In the genomic region with DNA sequence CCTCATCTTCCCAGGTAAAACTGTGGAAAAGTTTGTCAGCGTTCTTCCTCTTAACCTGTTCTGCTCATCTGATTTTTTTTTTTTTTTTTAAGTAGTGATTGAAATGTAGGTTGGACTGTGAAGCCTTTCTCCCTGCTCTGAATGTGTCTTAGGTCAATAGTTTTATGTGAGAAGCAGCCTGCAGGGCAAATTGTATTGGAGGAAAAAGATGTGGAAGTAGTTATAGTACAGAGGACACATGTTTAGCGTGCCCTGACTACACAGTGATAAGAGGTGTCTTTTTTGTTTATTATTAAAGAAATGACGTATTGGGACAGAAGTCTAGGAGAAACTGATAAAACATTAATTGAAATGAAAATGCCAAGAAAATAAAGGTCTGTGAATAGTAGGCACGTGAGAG, we compare ENCODE assay signal across 8 cellular contexts. TPM values are rescaled to one million over a fixed set of nuclear protein-coding genes. Genes with fewer than 3 reads are reported as not detected.
DNase-seq lines count a peak whose midpoint lies in the region; ATAC-seq and TF ChIP-seq lines count a peak whose summit lies in the region.

No MANE protein-coding gene starts in this region.

- no peak overlapping the region for H3K27ac ChIP-seq in SJCRH30

- no peak for TF ChIP-seq CTCF in fibroblast of mammary gland (conservative IDR thresholded peaks at IDR 0.05; ENCODE audit: control insufficient read depth, insufficient read depth, low read depth, low read length)

- ATAC-seq in HG03025 (IDR thresholded peaks at IDR 0.05; ENCODE audit: low FRiP score, unreplicated experiment): no peak
- ATAC-seq in HG02642 (IDR thresholded peaks at IDR 0.05; ENCODE audit: poor library complexity, unreplicated experiment): no peak

- H3K4me3 ChIP-seq in H7 (ENCODE audit: insufficient read depth, low read depth, low read length) (peak overlapping the region; percentile 75), SJCRH30 (peak overlapping the region; percentile 85), fibroblast of mammary gland (ENCODE audit: control insufficient read depth, low read depth, low read length) (peak overlapping the region; percentile 75)

- peak; percentile 28 for DNase-seq in H7
- peak in 1 of 2 experiments; percentile 34 for DNase-seq in SJCRH30
- peak; percentile 6 for DNase-seq in fibroblast of mammary gland (ENCODE audit: low read depth)
- peak; percentile 52 for DNase-seq in renal cortical epithelial cell (ENCODE audit: low read depth)
- no peak for DNase-seq in NCI-H446 treated with DMSO at 0.1 percent for 48 hours (lab: John Stamatoyannopoulos, UW)
- no peak for DNase-seq in NCI-H774 (lab: John Stamatoyannopoulos, UW)

- peaks cover 10% of the 10 kb centered on the region for H3K36me3 ChIP-seq in H7 (replicated peaks; ENCODE audit: control insufficient read depth, insufficient read depth, low read length)
- peaks cover 23% of the 10 kb centered on the region for H3K36me3 ChIP-seq in SJCRH30

- no peaks in the 10 kb centered on the region for H3K9me3 ChIP-seq in SJCRH30 (replicated peaks)

- H3K27me3 ChIP-seq in H7 (ENCODE audit: control insufficient read depth, insufficient read depth, low read length): no peaks in the 10 kb centered on the region
- no peaks in the 10 kb centered on the region for H3K27me3 ChIP-seq in SJCRH30

- peaks cover 22% of the 10 kb centered on the region for H3K4me1 ChIP-seq in SJCRH30

RNA-seq across cellular contexts. Expression of gene MTA3, which starts 1.5 kb away (rescaled TPM):
- 51.8 and 59.6 TPM in 2 replicates for total RNA-seq in H7 (2014; rRNA removed; shearing (Covaris generic))
- 57.5 and 61.8 TPM in 2 replicates for total RNA-seq in SJCRH30 (2014; rRNA removed; shearing (Covaris generic))
- total RNA-seq in renal cortical epithelial cell: 28.0 and 47.6 TPM in 2 replicates

Comparison
In these comparisons a context has a peak if more than half of its experiments do, and no peak if none do; other contexts are left out.
1. DNase-seq: peak in H7 (single experiment), fibroblast of mammary gland (single experiment) and renal cortical epithelial cell (single experiment); none in NCI-H446 treated with DMSO at 0.1 percent for 48 hours (single experiment) and NCI-H774 (single experiment).
2. Peak in every context shown above with its lines, with median percentiles within 50 percentile points of each other: H3K4me3 ChIP-seq.